ENCODE assay signal across 8 cellular contexts in the genomic region with DNA sequence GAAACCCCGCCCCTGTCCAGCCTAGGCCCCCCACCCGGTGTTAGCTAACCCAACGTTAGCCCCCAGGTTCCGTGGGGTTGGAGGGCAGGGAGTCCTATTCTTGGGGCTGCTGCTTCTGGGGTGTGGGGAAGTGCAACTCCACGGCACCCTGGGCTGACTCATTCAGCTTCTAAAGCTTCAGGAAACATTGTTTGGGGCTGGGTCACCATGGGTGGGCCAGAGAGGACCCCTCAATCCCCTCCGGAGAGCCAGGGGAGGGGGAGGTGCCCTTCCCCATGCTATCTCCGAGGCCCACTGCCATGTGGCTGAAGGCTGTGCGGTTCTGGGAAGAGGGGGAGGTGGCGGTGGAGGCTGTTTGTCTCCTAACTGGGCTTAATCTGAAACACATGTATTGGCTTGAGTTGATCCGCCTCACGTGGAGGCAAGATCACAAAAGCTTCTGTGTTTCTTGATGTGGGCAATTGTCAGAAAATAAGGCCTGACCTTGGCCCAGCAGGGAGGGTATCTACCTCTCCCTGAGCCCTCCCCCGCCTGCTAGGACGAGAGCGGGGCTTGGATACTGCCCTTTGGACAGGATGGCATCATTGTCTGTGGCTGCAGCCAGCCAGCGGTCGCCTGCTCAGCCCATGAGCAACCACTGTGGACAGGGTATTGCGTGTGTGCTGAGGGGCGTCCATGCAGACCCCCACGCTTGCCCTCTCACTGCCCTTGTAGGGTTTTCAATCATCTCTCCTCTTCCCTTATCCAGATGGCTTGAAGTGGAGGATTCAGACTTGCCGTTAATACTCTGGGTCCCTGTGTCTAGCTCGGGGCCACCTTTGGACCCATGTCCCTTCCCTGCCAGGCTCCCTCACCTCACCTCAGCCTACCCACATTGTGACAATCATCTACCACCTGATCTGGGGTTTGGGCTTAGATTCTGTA. TPM values are rescaled to one million over a fixed set of nuclear protein-coding genes. Genes with fewer than 3 reads are reported as not detected.
DNase-seq lines count a peak whose midpoint lies in the region; ATAC-seq, FAIRE-seq and TF ChIP-seq lines count a peak whose summit lies in the region.

No MANE protein-coding gene starts in this region.

- TF ChIP-seq POLR2A in GM12878 (IDR thresholded peaks at IDR 0.05; ENCODE audit: low read depth, low read length) (no peak), suprapubic skin (IDR thresholded peaks at IDR 0.05) (no peak)

- CTCF ChIA-PET in GM12878 (lab: Yijun Ruan, JAX) = interaction anchor here (0.5 to 1.3 kb wide), 5 partner anchors 11 to 154 kb away, joined by 3 read pairs; no protein-coding TSS in a partner anchor

- no peaks in the 10 kb centered on the region for H4K20me1 ChIP-seq in Loucy (ENCODE audit: insufficient read depth, low read length, poor library complexity, severe bottlenecking)
- no peaks in the 10 kb centered on the region for H4K20me1 ChIP-seq in GM12878 (ENCODE audit: control insufficient read depth, insufficient read depth)

- TF ChIP-seq CTCF in BE2C (IDR thresholded peaks at IDR 0.05; ENCODE audit: low read depth, low read length) (no peak), Loucy (conservative IDR thresholded peaks at IDR 0.05; ENCODE audit: low read length) (no peak), GM12878 (IDR thresholded peaks at IDR 0.05 in 2 of 3, conservative IDR thresholded peaks at IDR 0.05 in 1 of 3; ENCODE audit: control insufficient read depth in 2 of 3, extremely low read depth in 1 of 3, insufficient read depth in 1 of 3, low read depth in 3 of 3, low read length in 3 of 3) (no peak), suprapubic skin (IDR thresholded peaks at IDR 0.05) (no peak)

- no peaks in the 10 kb centered on the region for H3K9me2 ChIP-seq in Loucy (replicated peaks; ENCODE audit: low read depth, low read length)

- no peaks in the 10 kb centered on the region for H3K79me2 ChIP-seq in Loucy (ENCODE audit: insufficient read depth, low read length)
- no peaks in the 10 kb centered on the region for H3K79me2 ChIP-seq in GM12878 (ENCODE audit: control insufficient read depth, insufficient read depth, low read length)

- DNase-seq in BE2C (peak; percentile 76), GM12878 (ENCODE audit: low read depth, low spot score) (no peak), suprapubic skin (ENCODE audit: low spot score in 2 of 2) (peak in 1 of 2 donors; percentile 86), islet precursor cell (no peak), A172 (ENCODE audit: low spot score) (no peak)

- H3K9ac ChIP-seq in Loucy (ENCODE audit: low read depth, low read length, poor library complexity, severe bottlenecking) = peak overlapping the region; percentile 21
- no peak overlapping the region for H3K9ac ChIP-seq in GM12878 (ENCODE audit: control insufficient read depth, insufficient read depth, low read length)

- H2AFZ ChIP-seq in Loucy (ENCODE audit: low read length) (no peak overlapping the region), GM12878 (ENCODE audit: control insufficient read depth, low read depth, low read length) (peak overlapping the region; percentile 48; the same call in 1 of the 2 replicates)

- H3K27ac ChIP-seq in GM12878 (ENCODE audit: control insufficient read depth, insufficient read depth) (no peak overlapping the region), layer of hippocampus (ENCODE audit: low read depth, low read length) (peak overlapping the region; percentile 71), suprapubic skin (peak overlapping the region; percentile 84)

- POLR2A ChIA-PET in GM12878 (lab: Charles Lee) = no interaction called here

- intact Hi-C loops in GM12878 (cut with micrococcal nuclease; ENCODE audit: unreplicated experiment) = no loop called here

- H3F3A ChIP-seq in Loucy (ENCODE audit: low read depth) = no peaks in the 10 kb centered on the region

- SMC1A ChIA-PET in GM12878 (lab: Charles Lee; ENCODE audit: uncharacterized antibody, unreplicated experiment) = interaction anchor here (0.8 to 1.6 kb wide), 4 partner anchors 11 to 27 kb away, joined by 3 to 6 read pairs (median 4); no protein-coding TSS in a partner anchor

- no peak for TF ChIP-seq RAD21 in GM12878 (IDR thresholded peaks at IDR 0.05; ENCODE audit: insufficient read depth, low read depth, low read length)

- H3K9me3 ChIP-seq in BE2C (no peaks in the 10 kb centered on the region), Loucy (ENCODE audit: insufficient read depth, low read depth, low read length) (no peaks in the 10 kb centered on the region), GM12878 (replicated peaks; ENCODE audit: control insufficient read depth, insufficient read depth, low read length) (no peaks in the 10 kb centered on the region), suprapubic skin (no peaks in the 10 kb centered on the region)

- FAIRE-seq in GM12878 (lab: Jason Lieb, UNC) = no peak

- H3K36me3 ChIP-seq in BE2C (no peaks in the 10 kb centered on the region), Loucy (ENCODE audit: insufficient read depth, low read length) (no peaks in the 10 kb centered on the region), GM12878 (ENCODE audit: control insufficient read depth in 2 of 2, insufficient read depth in 2 of 2, low read length in 1 of 2) (no peaks in the 10 kb centered on the region), suprapubic skin (peaks cover 3% of the 10 kb centered on the region)

- H3K27me3 ChIP-seq in BE2C (no peaks in the 10 kb centered on the region), Loucy (ENCODE audit: insufficient read depth, low read length, poor library complexity, severe bottlenecking) (no peaks in the 10 kb centered on the region), GM12878 (replicated peaks in 1 of 2; ENCODE audit: control insufficient read depth in 2 of 2, insufficient read depth in 2 of 2, low read length in 1 of 2) (no peaks in the 10 kb centered on the region; a peak in 1 of 4 replicates), layer of hippocampus (ENCODE audit: control insufficient read depth, insufficient read depth, low read length) (no peaks in the 10 kb centered on the region), suprapubic skin (no peaks in the 10 kb centered on the region)

- in situ Hi-C loops in GM12878 (cut with MboI) = no loop called here

- TF ChIP-seq EP300 in GM12878 (IDR thresholded peaks at IDR 0.05; ENCODE audit: borderline replicate concordance in 1 of 2, control insufficient read depth in 1 of 2, low read depth in 2 of 2, low read length in 2 of 2) = no peak
- no peak for TF ChIP-seq EP300 in suprapubic skin (IDR thresholded peaks at IDR 0.05)

- ATAC-seq in GM12878 (peak; percentile 71), GM19455 (IDR thresholded peaks at IDR 0.05; ENCODE audit: unreplicated experiment) (no peak)

- no peak overlapping the region for H3K4me2 ChIP-seq in Loucy (ENCODE audit: low read depth, low read length, poor library complexity, severe bottlenecking)
- H3K4me2 ChIP-seq in GM12878 (ENCODE audit: control insufficient read depth, insufficient read depth) = no peak overlapping the region

- H3K4me1 ChIP-seq in BE2C (peaks cover 16% of the 10 kb centered on the region), Loucy (ENCODE audit: insufficient read depth, low read length, poor library complexity, severe bottlenecking) (peaks cover 4% of the 10 kb centered on the region), GM12878 (ENCODE audit: control insufficient read depth, insufficient read depth, low read length) (peaks cover 16% of the 10 kb centered on the region), suprapubic skin (peaks cover 54% of the 10 kb centered on the region)

- BruUV-seq in GM12878 (replicated peaks; lab: Mats Ljungman, UMichigan) = no TSS peak

- 27% methylated on average over 21 of the region's 21 CpGs for WGBS in GM12878 (ENCODE audit: insufficient coverage, insufficient replicate concordance, low lambda C conversion rate, missing lambda C conversion rate)
- 36% methylated on average over 16 of the region's 21 CpGs for WGBS in suprapubic skin

- RAD21 ChIA-PET in GM12878 (lab: Charles Lee; ENCODE audit: unreplicated experiment) = interaction anchor here (1.2 kb wide), 2 partner anchors 26 to 42 kb away, joined by 3 read pairs; no protein-coding TSS in a partner anchor

- H3K4me3 ChIP-seq in BE2C (ENCODE audit: low read depth, low read length) (peak overlapping the region; percentile 20), Loucy (ENCODE audit: low read length, poor library complexity, severe bottlenecking) (no peak overlapping the region), GM12878 (no peak overlapping the region), suprapubic skin (peak overlapping the region; percentile 49)

RNA-seq across cellular contexts. Expression of gene SERPINF1, which starts 1.3 kb away (rescaled TPM):
- polyA plus RNA-seq in BE2C (2012; ENCODE audit: insufficient read depth, insufficient read length, low read depth) = 15.1 TPM
- total RNA-seq in GM12878 (2013; cell fraction: nucleolus; rRNA removed) = 1.2 TPM in 1 of 2 replicates, not detected in the other
- total RNA-seq in GM12878 (2014; rRNA removed) (2.3 and 6.3 TPM in 2 replicates), GM12878 (2014; rRNA removed; fragmentation: Illumina TruSeq; extraction: Trizol) (2.4 and 2.9 TPM in 2 replicates), GM12878 (2021) (3.0 and 3.4 TPM in 2 replicates), suprapubic skin (100 to 1,000 TPM; 146 to 256 (median 194) TPM)
- polyA plus RNA-seq in GM12878 (2011; ENCODE audit: low read depth) = 1.8 TPM
- polyA plus RNA-seq in GM12878 (2011; rRNA removed) (0.18 and 0.19 TPM in 2 replicates), GM12878 (2014; fragmentation: Illumina TruSeq; extraction: Trizol) (1.8 and 3.3 TPM in 2 replicates), GM12878 (2014; fragmentation: Nextera tagmentation; extraction: Ambion mirVana) (1 to 10 TPM; 1.7 to 1.9 TPM), GM12878 (2014; rRNA removed) (4.4 and 4.9 TPM in 2 replicates), GM12878 (2016; fragmentation: Nextera tagmentation; extraction: Ambion mirVana) (1 to 10 TPM; 4.5 to 5.5 TPM)
- 0.09 and 0.23 TPM in 2 replicates for polyA plus RNA-seq in GM12878 (2011; cell fraction: cytosol; rRNA removed)
- not detected in 2 replicates for polyA plus RNA-seq in GM12878 (2011; cell fraction: nucleus; rRNA removed)
- polyA plus RNA-seq in GM12878 (2012) = 2.6 and 2.8 TPM in 2 replicates
- polyA minus RNA-seq in GM12878 (2011; rRNA and poly(A)+ RNA removed) = 1.2 TPM in 1 of 2 replicates, not detected in the other
- not detected in 2 replicates for polyA minus RNA-seq in GM12878 (2011; cell fraction: cytosol; rRNA and poly(A)+ RNA removed)
- polyA minus RNA-seq in GM12878 (2011; cell fraction: nucleus; rRNA and poly(A)+ RNA removed) = not detected in 2 replicates
- total RNA-seq in A172 (2014; rRNA removed; shearing (Covaris generic)) = 11.0 and 13.4 TPM in 2 replicates

RNA-seq across cellular contexts. Expression of gene SERPINF2, which starts 20.5 kb away (rescaled TPM):
- 0.19 TPM for polyA plus RNA-seq in BE2C (2012; ENCODE audit: insufficient read depth, insufficient read length, low read depth)
- 0.20 and 0.46 TPM in 2 replicates for total RNA-seq in GM12878 (2013; cell fraction: nucleolus; rRNA removed)
- total RNA-seq in GM12878 (2014; rRNA removed) (0.11 TPM in 1 of 2 replicates, not detected in the other), GM12878 (2014; rRNA removed; fragmentation: Illumina TruSeq; extraction: Trizol) (0.04 TPM in 1 of 2 replicates, not detected in the other), GM12878 (2021) (0.21 and 0.40 TPM in 2 replicates), suprapubic skin (1 to 10 TPM; 3.9 to 7.4 (median 5.9) TPM)
- polyA plus RNA-seq in GM12878 (2011; ENCODE audit: low read depth) = not detected
- polyA plus RNA-seq in GM12878 (2011; rRNA removed) (0.14 TPM in 1 of 2 replicates, not detected in the other), GM12878 (2014; fragmentation: Illumina TruSeq; extraction: Trizol) (not detected in 2 replicates), GM12878 (2014; fragmentation: Nextera tagmentation; extraction: Ambion mirVana) (not detected), GM12878 (2014; rRNA removed) (0.03 TPM in 1 of 2 replicates, not detected in the other), GM12878 (2016; fragmentation: Nextera tagmentation; extraction: Ambion mirVana) (not detected)
- polyA plus RNA-seq in GM12878 (2011; cell fraction: cytosol; rRNA removed) = 0.20 and 0.25 TPM in 2 replicates
- 0.22 and 0.47 TPM in 2 replicates for polyA plus RNA-seq in GM12878 (2011; cell fraction: nucleus; rRNA removed)
- polyA plus RNA-seq in GM12878 (2012) = 0.10 and 0.19 TPM in 2 replicates
- not detected in 2 replicates for polyA minus RNA-seq in GM12878 (2011; rRNA and poly(A)+ RNA removed)
- polyA minus RNA-seq in GM12878 (2011; cell fraction: cytosol; rRNA and poly(A)+ RNA removed) = 0.42 TPM in 1 of 2 replicates, not detected in the other
- polyA minus RNA-seq in GM12878 (2011; cell fraction: nucleus; rRNA and poly(A)+ RNA removed) = not detected in 2 replicates
- total RNA-seq in A172 (2014; rRNA removed; shearing (Covaris generic)) = 0.64 and 1.9 TPM in 2 replicates

RNA-seq across cellular contexts. Expression of gene WDR81, which starts 38.7 kb away (rescaled TPM):
- polyA plus RNA-seq in BE2C (2012; ENCODE audit: insufficient read depth, insufficient read length, low read depth) = 11.3 TPM
- total RNA-seq in GM12878 (2013; cell fraction: nucleolus; rRNA removed) = 29.5 and 36.2 TPM in 2 replicates
- 15.1 and 16.0 TPM in 2 replicates for total RNA-seq in GM12878 (2014; rRNA removed)
- total RNA-seq in GM12878 (2014; rRNA removed; fragmentation: Illumina TruSeq; extraction: Trizol) = 3.8 and 5.0 TPM in 2 replicates
- total RNA-seq in GM12878 (2021) = 19.0 and 22.4 TPM in 2 replicates
- polyA plus RNA-seq in GM12878 (2011; ENCODE audit: low read depth) = 3.5 TPM
- 1.4 and 2.8 TPM in 2 replicates for polyA plus RNA-seq in GM12878 (2011; rRNA removed)
- polyA plus RNA-seq in GM12878 (2011; cell fraction: cytosol; rRNA removed) = 5.4 and 7.4 TPM in 2 replicates
- 28.8 and 42.7 TPM in 2 replicates for polyA plus RNA-seq in GM12878 (2011; cell fraction: nucleus; rRNA removed)
- 9.2 and 10.0 TPM in 2 replicates for polyA plus RNA-seq in GM12878 (2012)
- 0.54 and 4.0 TPM in 2 replicates for polyA plus RNA-seq in GM12878 (2014; fragmentation: Illumina TruSeq; extraction: Trizol)
- polyA plus RNA-seq in GM12878 (2014; fragmentation: Nextera tagmentation; extraction: Ambion mirVana) = under 1 TPM in 1 of 2 experiments, not detected in 1; 0.13 TPM
- 15.1 and 17.5 TPM in 2 replicates for polyA plus RNA-seq in GM12878 (2014; rRNA removed)
- polyA plus RNA-seq in GM12878 (2016; fragmentation: Nextera tagmentation; extraction: Ambion mirVana) = 1 to 10 TPM; 7.3 to 8.5 TPM
- polyA minus RNA-seq in GM12878 (2011; rRNA and poly(A)+ RNA removed) = 5.9 and 14.0 TPM in 2 replicates
- 8.1 and 11.9 TPM in 2 replicates for polyA minus RNA-seq in GM12878 (2011; cell fraction: cytosol; rRNA and poly(A)+ RNA removed)
- polyA minus RNA-seq in GM12878 (2011; cell fraction: nucleus; rRNA and poly(A)+ RNA removed) = 9.6 and 18.9 TPM in 2 replicates
- 10 to 100 TPM; 40.0 to 61.7 (median 51.3) TPM for total RNA-seq in suprapubic skin
- total RNA-seq in A172 (2014; rRNA removed; shearing (Covaris generic)) = 22.2 and 25.5 TPM in 2 replicates

RNA-seq across cellular contexts. Expression of gene TLCD2, which starts 53.0 kb away (rescaled TPM):
- 0.15 TPM for polyA plus RNA-seq in BE2C (2012; ENCODE audit: insufficient read depth, insufficient read length, low read depth)
- 0.06 and 0.17 TPM in 2 replicates for total RNA-seq in GM12878 (2013; cell fraction: nucleolus; rRNA removed)
- total RNA-seq in GM12878 (2014; rRNA removed) (0.05 and 0.06 TPM in 2 replicates), GM12878 (2014; rRNA removed; fragmentation: Illumina TruSeq; extraction: Trizol) (0.04 and 0.05 TPM in 2 replicates), GM12878 (2021) (0.08 and 0.15 TPM in 2 replicates), suprapubic skin (1 to 10 TPM; 2.2 to 4.6 (median 2.9) TPM)
- 0.04 TPM for polyA plus RNA-seq in GM12878 (2011; ENCODE audit: low read depth)
- polyA plus RNA-seq in GM12878 (2011; rRNA removed) (0.01 and 0.03 TPM in 2 replicates), GM12878 (2014; fragmentation: Illumina TruSeq; extraction: Trizol) (0.06 TPM in 1 of 2 replicates, not detected in the other), GM12878 (2014; fragmentation: Nextera tagmentation; extraction: Ambion mirVana) (under 1 TPM; 0.02 TPM), GM12878 (2014; rRNA removed) (0.11 and 0.13 TPM in 2 replicates), GM12878 (2016; fragmentation: Nextera tagmentation; extraction: Ambion mirVana) (not detected)
- not detected in 2 replicates for polyA plus RNA-seq in GM12878 (2011; cell fraction: cytosol; rRNA removed)
- 0.03 and 0.04 TPM in 2 replicates for polyA plus RNA-seq in GM12878 (2011; cell fraction: nucleus; rRNA removed)
- polyA plus RNA-seq in GM12878 (2012) = 0.10 and 0.11 TPM in 2 replicates
- polyA minus RNA-seq in GM12878 (2011; rRNA and poly(A)+ RNA removed) = 0.05 and 0.07 TPM in 2 replicates
- polyA minus RNA-seq in GM12878 (2011; cell fraction: cytosol; rRNA and poly(A)+ RNA removed) = 0.21 TPM in 1 of 2 replicates, not detected in the other
- polyA minus RNA-seq in GM12878 (2011; cell fraction: nucleus; rRNA and poly(A)+ RNA removed) = under 0.01 and 0.10 TPM in 2 replicates
- 0.45 and 0.50 TPM in 2 replicates for total RNA-seq in A172 (2014; rRNA removed; shearing (Covaris generic))

Comparison
In these comparisons a context has a peak if more than half of its experiments do, and no peak if none do; other contexts are left out.
1. H3K4me3 ChIP-seq: peak in BE2C (single experiment) and suprapubic skin (single experiment); none in Loucy (single experiment) and GM12878 (single experiment).
2. RNA of gene SERPINF1, which starts 1.3 kb away (total RNA-seq): 146 to 256 TPM in suprapubic skin; 11.0 to 13.4 TPM in A172 and 1.2 to 6.3 TPM in GM12878; every median in the first group is over 10 times any median in the second.